ENCODE assay signal across 8 cellular contexts in genomic region chr9:92986175-92987110, GRCh38. TPM values are rescaled to one million over a fixed set of nuclear protein-coding genes. Genes with fewer than 3 reads are reported as not detected.
DNase-seq lines count a peak whose midpoint lies in the region; ATAC-seq and TF ChIP-seq lines count a peak whose summit lies in the region.

No MANE protein-coding gene starts in this region.

- intact Hi-C loops in CD8-positive, alpha-beta T cell (cut with DNase I, micrococcal nuclease), result loop anchor here (1.0 to 10.0 kb wide), 4 partner anchors 22 to 318 kb away; no protein-coding TSS in a partner anchor
- intact Hi-C loops in tibial artery (cut with DNase I; ENCODE audit: low total_unique reads), result no loop called here

- H3K27ac ChIP-seq in CD8-positive, alpha-beta T cell (ENCODE audit: low read depth, low read length), result peak overlapping the region; percentile 14
- no peak overlapping the region for H3K27ac ChIP-seq in tibial artery

- no peaks in the 10 kb centered on the region for H3K9me3 Mint-ChIP-seq in CD8-positive, alpha-beta T cell
- H3K9me3 Mint-ChIP-seq in activated T-cell treated with anti-CD3 and anti-CD28 coated beads, Interleukin-2, amount 50 U/mL, for 4 hours, result no peaks in the 10 kb centered on the region

- peaks cover 3% of the 10 kb centered on the region for H3K36me3 ChIP-seq in CD8-positive, alpha-beta T cell (ENCODE audit: insufficient read depth, low read length)
- H3K36me3 ChIP-seq in tibial artery, result no peaks in the 10 kb centered on the region

- H3K27ac Mint-ChIP-seq in CD8-positive, alpha-beta T cell, result peak overlapping the region; percentile 86

- H3K36me3 Mint-ChIP-seq in CD8-positive, alpha-beta T cell, result peaks cover 75% of the 10 kb centered on the region
- peaks cover 47% of the 10 kb centered on the region for H3K36me3 Mint-ChIP-seq in activated T-cell treated with anti-CD3 and anti-CD28 coated beads, Interleukin-2, amount 50 U/mL, for 4 hours (ENCODE audit: insufficient read depth)

- peaks cover 83% of the 10 kb centered on the region for H3K4me1 Mint-ChIP-seq in CD8-positive, alpha-beta T cell (ENCODE audit: low read depth)
- H3K4me1 Mint-ChIP-seq in activated T-cell treated with anti-CD3 and anti-CD28 coated beads, Interleukin-2, amount 50 U/mL, for 4 hours (ENCODE audit: low read depth), result peaks cover 84% of the 10 kb centered on the region

- H3K4me3 ChIP-seq in CD8-positive, alpha-beta T cell (ENCODE audit: low read depth, low read length), result no peak overlapping the region
- H3K4me3 ChIP-seq in fibroblast of villous mesenchyme (ENCODE audit: low read depth, low read length) (no peak overlapping the region), tibial artery (no peak overlapping the region)

- H3K4me3 Mint-ChIP-seq in CD8-positive, alpha-beta T cell, result peak overlapping the region; percentile 6
- H3K4me3 Mint-ChIP-seq in activated T-cell treated with anti-CD3 and anti-CD28 coated beads, Interleukin-2, amount 50 U/mL, for 4 hours, result no peak overlapping the region

- no peaks in the 10 kb centered on the region for H3K9me3 ChIP-seq in CD8-positive, alpha-beta T cell (ENCODE audit: low read length)
- no peaks in the 10 kb centered on the region for H3K9me3 ChIP-seq in tibial artery

- H3K27me3 Mint-ChIP-seq in CD8-positive, alpha-beta T cell (ENCODE audit: low read depth), result no peaks in the 10 kb centered on the region
- H3K27me3 Mint-ChIP-seq in activated T-cell treated with anti-CD3 and anti-CD28 coated beads, Interleukin-2, amount 50 U/mL, for 4 hours (ENCODE audit: low read depth), result no peaks in the 10 kb centered on the region

- CTCF ChIA-PET in CD8-positive, alpha-beta T cell (lab: Charles Lee), result interaction anchor here (0.6 to 2.8 kb wide), 12 partner anchors 10 to 311 kb away, joined by 3 to 22 read pairs (median 3); no protein-coding TSS in a partner anchor

- H3K4me1 ChIP-seq in CD8-positive, alpha-beta T cell (ENCODE audit: insufficient read depth, low read length), result peaks cover 73% of the 10 kb centered on the region
- peaks cover 0 to 8% (median 3%) of the 10 kb centered on the region in 4 donors for H3K4me1 ChIP-seq in tibial artery

- POLR2A ChIA-PET in CD8-positive, alpha-beta T cell (lab: Charles Lee), result interaction anchor here (0.6 to 1.7 kb wide), 6 partner anchors 17 to 56 kb away, joined by 3 to 9 read pairs (median 4); no protein-coding TSS in a partner anchor

- peak in 5 of 7 experiments; percentile 22 to 73 (median 65) for DNase-seq in CD8-positive, alpha-beta T cell
- peak; percentile 59 for DNase-seq in activated T-cell treated with anti-CD3 and anti-CD28 coated beads, Interleukin-2, amount 50 U/mL, for 4 hours
- DNase-seq in fibroblast of villous mesenchyme (ENCODE audit: low read depth) (no peak), tibial artery (no peak), Ammon's horn (ENCODE audit: low spot score) (no peak), GM03348 (ENCODE audit: low spot score) (no peak)

- peak; percentile 76 for ATAC-seq in CD8-positive, alpha-beta T cell
- ATAC-seq in activated T-cell treated with anti-CD3 and anti-CD28 coated beads, Interleukin-2, amount 50 U/mL, for 4 hours, result peak; percentile 36 to 41
- ATAC-seq in GM19324 (IDR thresholded peaks at IDR 0.05; ENCODE audit: low FRiP score, unreplicated experiment), result no peak

- H3K27me3 ChIP-seq in CD8-positive, alpha-beta T cell (ENCODE audit: insufficient read depth, low read length), result no peaks in the 10 kb centered on the region
- H3K27me3 ChIP-seq in tibial artery, result no peaks in the 10 kb centered on the region

- peak; percentile 73 for TF ChIP-seq CTCF in CD8-positive, alpha-beta T cell (IDR thresholded peaks at IDR 0.05)
- TF ChIP-seq CTCF in LNCAP (IDR thresholded peaks at IDR 0.05), result peak; percentile 36; the same call in 1 of the 2 replicates
- peak; percentile 50 for TF ChIP-seq CTCF in fibroblast of villous mesenchyme (IDR thresholded peaks at IDR 0.05; ENCODE audit: insufficient read depth, low read depth, low read length)
- TF ChIP-seq CTCF in tibial artery (IDR thresholded peaks at IDR 0.05), result peak; percentile 32 to 39

RNA-seq across cellular contexts. Expression of gene FGD3, which starts 39.1 kb away (rescaled TPM):
- 10 to 100 TPM; 87.8 to 99.3 TPM for total RNA-seq in CD8-positive, alpha-beta T cell
- 10 to 100 TPM; 32.5 to 36.3 (median 32.6) TPM for total RNA-seq in activated T-cell treated with anti-CD3 and anti-CD28 coated beads, Interleukin-2, amount 50 U/mL, for 4 hours
- total RNA-seq in fibroblast of villous mesenchyme, result under 0.01 TPM in 1 of 2 replicates, not detected in the other

Comparison
In these comparisons a context has a peak if more than half of its experiments do, and no peak if none do; other contexts are left out.
1. DNase-seq: peak in CD8-positive, alpha-beta T cell (5 of 7) and activated T-cell treated with anti-CD3 and anti-CD28 coated beads, Interleukin-2, amount 50 U/mL, for 4 hours (single experiment); none in fibroblast of villous mesenchyme (single experiment), tibial artery (0 of 2), Ammon's horn (single experiment) and GM03348 (single experiment).
2. RNA of gene FGD3, which starts 39.1 kb away (total RNA-seq): 87.8 to 99.3 TPM in CD8-positive, alpha-beta T cell and 32.5 to 36.3 TPM in activated T-cell treated with anti-CD3 and anti-CD28 coated beads, Interleukin-2, amount 50 U/mL, for 4 hours; under 0.01 TPM in fibroblast of villous mesenchyme; every median in the first group is over 10 times any median in the second.
3. Peak in every context shown above with its lines, with median percentiles within 50 percentile points of each other: CTCF ChIP-seq.